ENCODE assay signal across 1 cellular context in the genomic region with DNA sequence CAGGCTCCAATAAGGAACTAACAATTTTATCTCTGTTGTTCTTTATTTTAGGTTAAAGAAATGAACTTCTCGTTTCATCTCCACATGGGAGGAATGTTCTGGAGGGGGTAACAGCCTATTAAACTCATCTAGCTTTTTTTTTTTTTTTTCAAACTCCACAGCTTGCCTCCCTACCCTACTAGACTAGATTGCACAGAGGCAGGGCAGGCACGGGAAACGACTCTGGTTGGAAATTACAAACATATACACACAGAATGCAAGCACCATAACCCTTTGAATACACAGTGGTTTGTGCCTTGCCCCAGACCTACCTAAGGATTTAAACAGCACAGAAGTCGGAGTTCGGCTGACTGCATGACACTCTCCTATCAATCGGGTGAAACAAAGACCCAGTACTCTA.
TF ChIP-seq lines count a peak whose summit lies in the region.

No MANE protein-coding gene starts in this region.

TF ChIP-seq in GM23338, 12 proteins besides CTCF, POLR2A, EP300 and RAD21 (continued from another document):
- TF ChIP-seq JUNB (IDR thresholded peaks at IDR 0.05; ENCODE audit: unreplicated experiment) (no peak), ZNF331 (CRISPR knock-in tag; IDR thresholded peaks at IDR 0.05; ENCODE audit: low read depth) (no peak), EZH2 (IDR thresholded peaks at IDR 0.05; ENCODE audit: low read depth, unreplicated experiment) (no peak), STAT1 (IDR thresholded peaks at IDR 0.05; ENCODE audit: unreplicated experiment) (no peak), ZNF114 (CRISPR knock-in tag; IDR thresholded peaks at IDR 0.05) (no peak), EZH2phosphoT487 (IDR thresholded peaks at IDR 0.05; ENCODE audit: unreplicated experiment) (no peak), CREB1 (CRISPR knock-in tag; IDR thresholded peaks at IDR 0.05; ENCODE audit: low read depth) (no peak)
- TF ChIP-seq, protein P1, sequence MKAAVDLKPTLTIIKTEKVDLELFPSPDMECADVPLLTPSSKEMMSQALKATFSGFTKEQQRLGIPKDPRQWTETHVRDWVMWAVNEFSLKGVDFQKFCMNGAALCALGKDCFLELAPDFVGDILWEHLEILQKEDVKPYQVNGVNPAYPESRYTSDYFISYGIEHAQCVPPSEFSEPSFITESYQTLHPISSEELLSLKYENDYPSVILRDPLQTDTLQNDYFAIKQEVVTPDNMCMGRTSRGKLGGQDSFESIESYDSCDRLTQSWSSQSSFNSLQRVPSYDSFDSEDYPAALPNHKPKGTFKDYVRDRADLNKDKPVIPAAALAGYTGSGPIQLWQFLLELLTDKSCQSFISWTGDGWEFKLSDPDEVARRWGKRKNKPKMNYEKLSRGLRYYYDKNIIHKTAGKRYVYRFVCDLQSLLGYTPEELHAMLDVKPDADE (IDR thresholded peaks at IDR 0.05): no peak
- TF ChIP-seq, protein P2, sequence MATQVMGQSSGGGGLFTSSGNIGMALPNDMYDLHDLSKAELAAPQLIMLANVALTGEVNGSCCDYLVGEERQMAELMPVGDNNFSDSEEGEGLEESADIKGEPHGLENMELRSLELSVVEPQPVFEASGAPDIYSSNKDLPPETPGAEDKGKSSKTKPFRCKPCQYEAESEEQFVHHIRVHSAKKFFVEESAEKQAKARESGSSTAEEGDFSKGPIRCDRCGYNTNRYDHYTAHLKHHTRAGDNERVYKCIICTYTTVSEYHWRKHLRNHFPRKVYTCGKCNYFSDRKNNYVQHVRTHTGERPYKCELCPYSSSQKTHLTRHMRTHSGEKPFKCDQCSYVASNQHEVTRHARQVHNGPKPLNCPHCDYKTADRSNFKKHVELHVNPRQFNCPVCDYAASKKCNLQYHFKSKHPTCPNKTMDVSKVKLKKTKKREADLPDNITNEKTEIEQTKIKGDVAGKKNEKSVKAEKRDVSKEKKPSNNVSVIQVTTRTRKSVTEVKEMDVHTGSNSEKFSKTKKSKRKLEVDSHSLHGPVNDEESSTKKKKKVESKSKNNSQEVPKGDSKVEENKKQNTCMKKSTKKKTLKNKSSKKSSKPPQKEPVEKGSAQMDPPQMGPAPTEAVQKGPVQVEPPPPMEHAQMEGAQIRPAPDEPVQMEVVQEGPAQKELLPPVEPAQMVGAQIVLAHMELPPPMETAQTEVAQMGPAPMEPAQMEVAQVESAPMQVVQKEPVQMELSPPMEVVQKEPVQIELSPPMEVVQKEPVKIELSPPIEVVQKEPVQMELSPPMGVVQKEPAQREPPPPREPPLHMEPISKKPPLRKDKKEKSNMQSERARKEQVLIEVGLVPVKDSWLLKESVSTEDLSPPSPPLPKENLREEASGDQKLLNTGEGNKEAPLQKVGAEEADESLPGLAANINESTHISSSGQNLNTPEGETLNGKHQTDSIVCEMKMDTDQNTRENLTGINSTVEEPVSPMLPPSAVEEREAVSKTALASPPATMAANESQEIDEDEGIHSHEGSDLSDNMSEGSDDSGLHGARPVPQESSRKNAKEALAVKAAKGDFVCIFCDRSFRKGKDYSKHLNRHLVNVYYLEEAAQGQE (IDR thresholded peaks at IDR 0.05; ENCODE audit: unreplicated experiment): no peak
